ENCODE assay signal across 1 cellular context in the genomic region with DNA sequence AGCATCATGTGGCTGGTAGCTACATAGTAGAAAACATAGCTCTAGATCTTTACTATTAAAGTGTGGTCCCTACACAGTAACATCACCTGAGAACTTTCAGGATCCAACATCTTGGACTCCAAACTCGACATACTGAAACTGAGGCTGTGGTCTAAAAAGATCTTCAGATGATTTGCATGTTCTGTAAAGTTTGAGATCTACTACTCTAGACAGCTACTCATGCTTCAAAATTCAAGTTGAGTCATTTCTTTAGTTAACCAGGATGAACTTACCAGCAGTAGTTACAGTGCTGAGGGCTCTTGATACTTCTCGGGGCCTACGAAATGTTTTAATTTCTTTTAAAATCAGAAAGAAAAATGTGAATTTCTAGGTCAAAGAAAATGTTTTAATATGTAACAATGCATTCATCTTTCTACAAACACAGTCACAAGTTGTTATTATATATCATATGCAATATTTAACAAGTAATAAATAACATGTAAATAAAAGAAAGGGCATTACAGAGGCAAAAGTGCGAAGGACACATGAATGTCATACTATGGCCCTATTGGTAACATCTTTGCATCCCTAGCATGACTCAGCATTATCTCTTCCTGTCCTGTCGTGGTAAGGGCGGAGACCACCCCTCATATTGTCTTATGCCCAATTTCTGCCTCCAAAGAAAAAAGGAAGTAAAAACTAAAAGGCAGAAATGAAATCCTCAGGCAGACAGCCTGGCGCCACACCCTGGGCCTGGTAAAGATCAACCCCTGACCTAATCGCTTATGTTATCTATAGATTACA.
A peak's percentile ranks its signal among the peaks of the same experiment; 100 is the strongest.
TF ChIP-seq lines count a peak whose summit lies in the region.

No MANE protein-coding gene starts in this region.

TF ChIP-seq in H1, 55 proteins besides CTCF, POLR2A, EP300 and RAD21 (continued from another document):
- peak; percentile 31; the same call in 1 of the 2 replicates for TF ChIP-seq MAFK (IDR thresholded peaks at IDR 0.05; ENCODE audit: low read depth, low read length)
